ENCODE assay signal across 32 cellular contexts in the genomic region with DNA sequence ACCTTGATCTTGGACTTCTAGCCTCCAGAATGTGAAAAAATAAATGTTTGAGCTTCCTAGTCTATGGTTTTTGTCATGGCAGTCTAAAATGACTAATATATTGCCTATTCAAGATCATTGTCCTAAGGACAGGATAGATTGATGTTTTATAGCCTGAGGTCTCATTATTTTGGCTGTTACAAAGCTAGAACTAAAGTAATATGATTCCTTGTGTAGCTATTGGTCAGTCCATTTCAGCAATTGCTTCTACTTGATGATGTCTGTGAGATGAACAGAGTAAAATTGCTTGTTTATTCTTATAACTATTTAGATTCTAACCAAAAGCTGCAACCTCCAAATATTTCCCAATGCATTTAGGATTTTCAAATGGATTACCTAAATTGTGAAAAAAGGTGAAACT.
"Had no signal": no experiment of that assay in that cellular context is flagged by ENCODE, and none has a peak within 500 bp of the region (broad histone marks: within the 10 kb centered on the region; RNA-seq: fewer than 3 reads in every experiment).

No MANE protein-coding gene starts in this region.

- H3K9me3 ChIP-seq: adrenal gland, ascending aorta, breast epithelium, colonic mucosa, esophagus squamous epithelium, gastrocnemius medialis, heart left ventricle had no signal

- H3K27me3 ChIP-seq: adrenal gland, ascending aorta, breast epithelium, cardiac muscle cell, colonic mucosa, esophagus squamous epithelium, gastrocnemius medialis, heart left ventricle had no signal

- H3K27ac ChIP-seq: adrenal gland, ascending aorta, breast epithelium, cardiac muscle cell, colonic mucosa, epithelial cell of prostate, esophagus squamous epithelium, gastrocnemius medialis, heart left ventricle had no signal

- DNase-seq: activated CD4-positive, alpha-beta memory T cell treated with anti-CD3 and anti-CD28 coated beads for 36 hours; activated CD4-positive, alpha-beta T cell treated with anti-CD3 and anti-CD28 coated beads for 36 hours; activated CD4-positive, CD25-positive, alpha-beta regulatory T cell; activated CD4-positive, CD25-positive, alpha-beta regulatory T cell treated with anti-CD3 and anti-CD28 coated beads, Interleukin-2, amount 50 U/mL, for 72 hours; activated CD8-positive, alpha-beta memory T cell treated with anti-CD3 and anti-CD28 coated beads, Interleukin-2, amount 10 ng/mL, durations not matched to agents 7 days and 5 days; activated CD8-positive, alpha-beta memory T cell treated with anti-CD3 and anti-CD28 coated beads, Interleukin-2, amount 50 U/mL, for 4 hours; activated CD8-positive, alpha-beta T cell treated with anti-CD3 and anti-CD28 coated beads, Interleukin-2, amount 10 ng/mL, durations not matched to agents 7 days and 5 days; activated effector memory CD4-positive, alpha-beta T cell treated with anti-CD3 and anti-CD28 coated beads, Interleukin-2, amount 50 U/mL, for 16 hours; activated naive CD4-positive, alpha-beta T cell treated with anti-CD3 and anti-CD28 coated beads for 36 hours; activated naive CD8-positive, alpha-beta T cell treated with anti-CD3 and anti-CD28 coated beads for 36 hours; activated naive CD8-positive, alpha-beta T cell treated with anti-CD3 and anti-CD28 coated beads, Interleukin-2, amount 50 U/mL, for 24 hours; activated T-cell treated with anti-CD3 and anti-CD28 coated beads, Interleukin-2, amount 50 U/mL, for 1 hour; activated T-cell treated with anti-CD3 and anti-CD28 coated beads, Interleukin-2, amount 50 U/mL, for 48 hours; adrenal gland; amygdala; central memory CD4-positive, alpha-beta T cell; cerebellar nuclear complex; colonic mucosa; effector CD8-positive, alpha-beta T cell; esophagus squamous epithelium; foreskin fibroblast; gastrocnemius medialis; glutamatergic neuron; heart left ventricle; T-helper 17 cell; T1000 had no signal

- ATAC-seq: activated CD4-positive, alpha-beta T cell treated with anti-CD3 and anti-CD28 coated beads for 36 hours; activated CD8-positive, alpha-beta memory T cell treated with anti-CD3 and anti-CD28 coated beads, Interleukin-2, amount 10 ng/mL, durations not matched to agents 7 days and 5 days; activated CD8-positive, alpha-beta T cell treated with anti-CD3 and anti-CD28 coated beads, Interleukin-2, amount 10 ng/mL, durations not matched to agents 7 days and 5 days; activated naive CD8-positive, alpha-beta T cell treated with anti-CD3 and anti-CD28 coated beads, Interleukin-2, amount 50 U/mL, for 24 hours; gastrocnemius medialis; heart left ventricle; T-helper 17 cell had no signal

- FAIRE-seq: endometrium, endothelial cell of umbilical vein had no signal

- H3K4me3 ChIP-seq: adrenal gland, ascending aorta, breast epithelium, cardiac muscle cell, colonic mucosa, esophagus squamous epithelium, gastrocnemius medialis, heart left ventricle had no signal

- H3K36me3 ChIP-seq: adrenal gland, ascending aorta, breast epithelium, cardiac muscle cell, colonic mucosa, esophagus squamous epithelium, gastrocnemius medialis, heart left ventricle had no signal

- H3K4me1 ChIP-seq: adrenal gland, ascending aorta, colonic mucosa, esophagus squamous epithelium, gastrocnemius medialis, heart left ventricle had no signal
